ENCODE assay signal across 8 cellular contexts in the genomic region with DNA sequence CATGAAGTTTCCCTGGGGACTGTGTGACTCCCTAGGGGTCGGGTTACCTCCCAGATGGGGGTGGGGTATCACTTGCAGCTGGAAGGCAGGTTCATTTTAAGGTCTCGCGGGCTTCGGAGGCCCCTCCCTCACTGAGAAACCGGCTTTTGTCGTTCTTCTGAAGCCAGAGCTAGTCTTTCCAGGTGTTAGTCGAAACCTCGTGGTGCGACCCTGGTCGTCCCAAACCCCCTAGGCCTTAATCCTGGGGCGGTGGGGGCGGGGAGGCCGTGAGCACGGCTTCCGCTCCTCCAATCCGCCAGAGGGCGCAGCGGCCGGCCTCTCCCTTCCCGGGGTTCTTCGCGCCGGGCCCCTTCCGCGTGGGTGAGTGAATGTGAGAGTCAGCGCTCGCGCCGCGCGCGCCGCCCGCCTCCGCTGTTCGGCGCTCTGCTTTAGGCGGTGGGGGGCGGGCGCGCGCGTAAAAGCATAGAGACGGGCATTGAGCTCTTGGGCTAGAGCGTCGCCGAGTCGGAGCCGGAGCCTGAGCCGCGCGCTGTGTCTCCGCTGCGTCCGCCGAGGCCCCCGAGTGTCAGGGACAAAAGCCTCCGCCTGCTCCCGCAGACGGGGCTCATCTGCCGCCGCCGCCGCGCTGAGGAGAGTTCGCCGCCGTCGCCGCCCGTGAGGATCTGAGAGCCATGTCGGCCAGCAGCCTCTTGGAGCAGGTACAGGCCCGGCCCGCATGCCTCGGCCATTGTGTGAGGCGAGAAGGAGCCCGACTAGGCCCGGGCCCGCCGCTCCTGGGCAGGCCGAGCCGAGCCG. TPM values are rescaled to one million over a fixed set of nuclear protein-coding genes. Genes with fewer than 3 reads are reported as not detected.
DNase-seq lines count a peak whose midpoint lies in the region; ATAC-seq and TF ChIP-seq lines count a peak whose summit lies in the region.

A gene (plus strand): TSS at position 491 of the 795 bp plus-strand sequence. CDS start 181 bp downstream, at position 672.

- ATAC-seq in GM21723 (IDR thresholded peaks at IDR 0.05; ENCODE audit: unreplicated experiment): peak; percentile 84
- peak; percentile 97 for ATAC-seq in Panc1

- intact Hi-C loops in Panc1 (cut with micrococcal nuclease; ENCODE audit: unreplicated experiment): loop anchor here (1.0 kb wide), 1 partner anchor 88 kb away; a partner anchor contains a TSS
- intact Hi-C loops in esophagus muscularis mucosa (cut with DNase I): loop anchor here (2.0 to 5.0 kb wide), 3 partner anchors 68 to 229 kb away; a partner anchor contains a TSS

- H2AFZ ChIP-seq in KMS-11 (ENCODE audit: low read depth): peak within 1 kb of the TSS; percentile 98

- no peak for TF ChIP-seq EP300 in esophagus muscularis mucosa (IDR thresholded peaks at IDR 0.05)

- in situ Hi-C loops in Panc1 (cut with HindIII; ENCODE audit: low pct_unique_long_range_greater_than_20kb, low sequenced_read_pairs): no loop called here

- 0% methylated on average over 5 of the region's 83 CpGs for WGBS in esophagus muscularis mucosa

- H3K27ac ChIP-seq in KMS-11 (peak within 1 kb of the TSS; percentile 96), Panc1 (ENCODE audit: low read length) (peak within 1 kb of the TSS; percentile 98), esophagus muscularis mucosa (replicated peaks in 1 of 4) (peak within 1 kb of the TSS; percentile 91 to 95 (median 94))

- H3K9me3 ChIP-seq in Panc1 (ENCODE audit: control insufficient read depth, insufficient read depth, low read depth, low read length): no peaks in the 10 kb centered on the region
- H3K9me3 ChIP-seq in esophagus muscularis mucosa: no peaks in the 10 kb centered on the region

- TF ChIP-seq CTCF in KMS-11 (conservative IDR thresholded peaks at IDR 0.05; ENCODE audit: low read depth, low read length) (peak; percentile 85), Panc1 (IDR thresholded peaks at IDR 0.05) (peak; percentile 98), esophagus muscularis mucosa (IDR thresholded peaks at IDR 0.05) (peak; percentile 91 to 95 (median 92))

- H3K79me2 ChIP-seq in KMS-11 (ENCODE audit: insufficient read depth, low read depth): peaks cover 47% of the 10 kb centered on the region

- H3K4me1 ChIP-seq in KMS-11 (ENCODE audit: low read depth, poor library complexity, severe bottlenecking): peaks cover 43% of the 10 kb centered on the region
- H3K4me1 ChIP-seq in Panc1 (ENCODE audit: control insufficient read depth, insufficient read depth, low read length): peaks cover 26% of the 10 kb centered on the region
- peaks cover 40 to 56% (median 49%) of the 10 kb centered on the region in 4 donors for H3K4me1 ChIP-seq in esophagus muscularis mucosa

- POLR2A ChIA-PET in Panc1 (lab: Charles Lee): interaction anchor here (0.6 to 1.4 kb wide), 4 partner anchors 18 to 123 kb away, joined by 6 to 14 read pairs (median 10); a partner anchor contains a TSS

- TF ChIP-seq POLR2A in esophagus muscularis mucosa (IDR thresholded peaks at IDR 0.05; ENCODE audit: low read depth): peak; percentile 85

- H3K4me2 ChIP-seq in KMS-11: peak within 1 kb of the TSS; percentile 95

- peaks cover 18% of the 10 kb centered on the region; the same call in 1 of the 2 replicates for H4K20me1 ChIP-seq in KMS-11 (ENCODE audit: insufficient read depth)

- H3K4me3 ChIP-seq in KMS-11 (IDR thresholded peaks at IDR 0.05; ENCODE audit: insufficient read depth, low read depth, low read length) (no peak within 1 kb of the TSS), Panc1 (ENCODE audit: low read depth in 2 of 2, low read length in 2 of 2) (peak within 1 kb of the TSS; percentile 94 to 95), esophagus muscularis mucosa (peak within 1 kb of the TSS; percentile 78 to 100 (median 86))

- peak; percentile 90 for DNase-seq in DMS79 (lab: John Stamatoyannopoulos, UW)
- peak; percentile 61 for DNase-seq in Panc1 (ENCODE audit: low read depth, low spot score)
- peak; percentile 99 for DNase-seq in activated T-cell treated with anti-CD3 and anti-CD28 coated beads, Interleukin-2, amount 50 U/mL, for 48 hours
- peak; percentile 98 for DNase-seq in esophagus muscularis mucosa (ENCODE audit: extremely low spot score)
- DNase-seq in myocyte (ENCODE audit: low read depth): peak; percentile 98
- peak; percentile 95 for DNase-seq in stimulated activated CD8-positive, alpha-beta memory T cell treated with anti-CD3 and anti-CD28 coated beads, Interleukin-7, amount 100 ng/mL, for 48 hours (ENCODE audit: extremely low read depth in 1 of 2, low read depth in 1 of 2)

- H3K9ac ChIP-seq in KMS-11: peak within 1 kb of the TSS; percentile 94

- H3K36me3 ChIP-seq in KMS-11 (ENCODE audit: insufficient read depth) (peaks cover 20% of the 10 kb centered on the region; the same call in 1 of the 2 replicates), Panc1 (ENCODE audit: control insufficient read depth, insufficient read depth, low read length) (peaks cover 32% of the 10 kb centered on the region), esophagus muscularis mucosa (peaks cover 13 to 35% (median 21%) of the 10 kb centered on the region in 4 donors)

- CTCF ChIA-PET in Panc1 (lab: Charles Lee): interaction anchor here (0.5 to 0.7 kb wide), 12 partner anchors 11 to 296 kb away, joined by 3 to 19 read pairs (median 6); a partner anchor contains a TSS

- BruUV-seq in Panc1 (replicated peaks; lab: Mats Ljungman, UMichigan): no TSS peak

- no peaks in the 10 kb centered on the region for H3K27me3 ChIP-seq in KMS-11 (ENCODE audit: insufficient read depth, low read depth)
- H3K27me3 ChIP-seq in Panc1 (ENCODE audit: control insufficient read depth, insufficient read depth, low read length): no peaks in the 10 kb centered on the region
- no peaks in the 10 kb centered on the region for H3K27me3 ChIP-seq in esophagus muscularis mucosa

RNA-seq across cellular contexts. Expression of the gene that starts here (rescaled TPM):
- total RNA-seq in Panc1 (2021; ENCODE audit: unreplicated experiment) (97.3 TPM), esophagus muscularis mucosa (10 to 100 TPM; 39.3 to 53.3 (median 41.6) TPM), myocyte (59.5 and 66.6 TPM in 2 replicates)
- 64.4 TPM for polyA plus RNA-seq in Panc1 (2012; ENCODE audit: insufficient read length)
- 46.0 TPM for polyA plus RNA-seq in myocyte (2012)
